18 cellular contexts compared by ENCODE assay signal in the genomic region with DNA sequence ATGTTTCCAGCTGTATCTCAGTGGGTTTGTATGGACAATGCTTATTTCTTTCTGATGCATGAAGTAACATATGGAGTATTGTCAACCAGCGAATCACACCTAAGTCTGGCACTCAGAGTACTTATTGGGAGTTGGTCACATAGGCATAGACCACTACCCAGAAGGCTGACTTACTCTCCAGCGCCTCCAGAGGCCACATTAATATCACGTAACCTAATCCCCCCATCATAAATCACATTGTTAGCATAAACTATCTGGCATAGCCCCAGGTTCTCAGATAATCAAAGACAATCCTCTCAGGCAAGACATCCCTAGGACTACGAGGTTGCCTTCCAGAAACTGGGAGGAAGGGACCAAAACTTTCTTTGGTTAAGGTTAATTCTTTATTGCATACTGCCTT.
DNase-seq lines count a peak whose midpoint lies in the region; ATAC-seq, FAIRE-seq and TF ChIP-seq lines count a peak whose summit lies in the region.
"Had no signal": no experiment of that assay in that cellular context is flagged by ENCODE, and none has a peak within 500 bp of the region (broad histone marks: within the 10 kb centered on the region; RNA-seq: fewer than 3 reads in every experiment).

No MANE protein-coding gene starts in this region.

- H3K4me3 ChIP-seq in LNCaP clone FGC (ENCODE audit: low read depth, low read length): no peak overlapping the region
- no peak overlapping the region for H3K4me3 ChIP-seq in H1 (ENCODE audit: extremely low read depth in 1 of 4, insufficient read depth in 2 of 4, low read depth in 3 of 4, low read length in 4 of 4)
- H3K4me3 ChIP-seq in right atrium auricular region: no peak overlapping the region
- H3K4me3 ChIP-seq: BLaER1, smooth muscle cell had no signal

- H3K4me1 ChIP-seq in H1 (replicated peaks in 1 of 4; ENCODE audit: control insufficient read depth in 3 of 4, insufficient read depth in 4 of 4, low read length in 3 of 4) (no peaks in the 10 kb centered on the region), right atrium auricular region (no peaks in the 10 kb centered on the region)
- H3K4me1 ChIP-seq: BLaER1 had no signal

- H2AK5ac ChIP-seq in H1 (ENCODE audit: low read depth, low read length): no peak overlapping the region

- no peaks in the 10 kb centered on the region for H3K79me2 ChIP-seq in H1 (ENCODE audit: control insufficient read depth in 1 of 2, insufficient read depth in 2 of 2, low read length in 2 of 2)

- 0 out of 2 replicates have a peak overlapping the region, but pooled peaks have one; percentile 21 for H2BK15ac ChIP-seq in H1 (ENCODE audit: low read length)

- no peak overlapping the region for H4K91ac ChIP-seq in H1 (replicated peaks; ENCODE audit: insufficient read length, low read length)

- no peak overlapping the region for H3K9ac ChIP-seq in H1 (replicated peaks in 1 of 4; ENCODE audit: extremely low read depth in 1 of 4, low read depth in 3 of 4, low read length in 3 of 4)
- H3K9ac ChIP-seq: BLaER1 had no signal

- H3K23ac ChIP-seq in H1 (ENCODE audit: insufficient read length): no peak overlapping the region

- TF ChIP-seq CTCF in GM13977 (IDR thresholded peaks at IDR 0.05; ENCODE audit: extremely low read depth, insufficient read depth, missing control alignments) (peak; percentile 41), LNCaP clone FGC (IDR thresholded peaks at IDR 0.05; ENCODE audit: control insufficient read depth, extremely low read depth, insufficient read depth) (0 out of 2 replicates have a peak, but pooled peaks have one; percentile 3), H1 (IDR thresholded peaks at IDR 0.05; ENCODE audit: control extremely low read depth in 1 of 3, insufficient read depth in 1 of 3, low read depth in 1 of 3, low read length in 3 of 3) (peak in 2 of 3 experiments; percentile 19 to 56; a peak in 3 of 4 replicates), right atrium auricular region (IDR thresholded peaks at IDR 0.05) (no peak)

- H3K79me1 ChIP-seq in H1 (ENCODE audit: low read depth, low read length): no peaks in the 10 kb centered on the region

- TF ChIP-seq EP300 in H1 (IDR thresholded peaks at IDR 0.05; ENCODE audit: borderline replicate concordance in 1 of 2, low read depth in 2 of 2, low read length in 2 of 2): no peak

- no peak overlapping the region for H2BK20ac ChIP-seq in H1 (ENCODE audit: low read length)

- no peaks in the 10 kb centered on the region; the same call in 1 of the 2 replicates for H3K23me2 ChIP-seq in H1 (ENCODE audit: low read depth, low read length)

- peak; percentile 28 to 48; a peak in 3 of 4 replicates for TF ChIP-seq RAD21 in H1 (IDR thresholded peaks at IDR 0.05 in 1 of 2, conservative IDR thresholded peaks at IDR 0.05 in 1 of 2; ENCODE audit: low read depth in 2 of 2, low read length in 2 of 2)

- H3K9me3 ChIP-seq in H1 (ENCODE audit: insufficient read depth in 2 of 2, low read depth in 1 of 2, low read length in 1 of 2) (no peaks in the 10 kb centered on the region), right atrium auricular region (no peaks in the 10 kb centered on the region)
- H3K9me3 ChIP-seq: BLaER1, neutrophil had no signal

- H2AFZ ChIP-seq in H1 (ENCODE audit: low read length): 0 out of 2 replicates have a peak overlapping the region, but pooled peaks have one; percentile 25

- H3K27ac ChIP-seq in H1 (ENCODE audit: low read depth, low read length) (no peak overlapping the region), right atrium auricular region (no peak overlapping the region)
- H3K27ac ChIP-seq: BLaER1, neutrophil had no signal

- no peak overlapping the region for H2BK12ac ChIP-seq in H1 (ENCODE audit: low read depth, low read length)

- no peak for TF ChIP-seq POLR2A in H1 (IDR thresholded peaks at IDR 0.05; ENCODE audit: control extremely low read depth in 1 of 2, low read depth in 2 of 2, low read length in 2 of 2)

- ATAC-seq in left colon: no peak
- ATAC-seq: activated CD4-positive, alpha-beta T cell treated with anti-CD3 and anti-CD28 coated beads for 36 hours; PC-3 had no signal

- in situ Hi-C loops in GM13977 (cut with MboI; ENCODE audit: low pct_unique_long_range_greater_than_20kb, low sequenced_read_pairs, unreplicated experiment): no loop called here

- FAIRE-seq in H1 (lab: Jason Lieb, UNC): no peak
- FAIRE-seq: G401.6 had no signal

- CTCF ChIA-PET in H1 (lab: Charles Lee; ENCODE audit: partially characterized antibody): interaction anchor here (0.8 to 2.4 kb wide), 5 partner anchors 9 to 27 kb away, joined by 3 to 21 read pairs (median 5); no protein-coding TSS in a partner anchor

- no peak overlapping the region for H4K8ac ChIP-seq in H1 (ENCODE audit: extremely low read depth, insufficient read depth, low read length)

- no peak overlapping the region for H3K56ac ChIP-seq in H1 (replicated peaks; ENCODE audit: insufficient read length, low read depth, low read length)

- intact Hi-C loops in left colon (cut with DNase I, micrococcal nuclease): no loop called here

- H3K27me3 ChIP-seq in H1 (replicated peaks in 1 of 4; ENCODE audit: control insufficient read depth in 3 of 4, extremely low read depth in 1 of 4, insufficient read depth in 3 of 4, low read length in 3 of 4) (no peaks in the 10 kb centered on the region), right atrium auricular region (no peaks in the 10 kb centered on the region)
- H3K27me3 ChIP-seq: BLaER1, neutrophil had no signal

- H2BK120ac ChIP-seq in H1 (replicated peaks; ENCODE audit: low read depth, low read length): no peak overlapping the region

- no peaks in the 10 kb centered on the region for H4K20me1 ChIP-seq in H1 (replicated peaks in 1 of 2; ENCODE audit: control insufficient read depth in 1 of 2, insufficient read depth in 2 of 2, low read length in 2 of 2)
- H4K20me1 ChIP-seq: BLaER1 had no signal

- DNase-seq in D341Med (ENCODE audit: low spot score): peak; percentile 26
- no peak for DNase-seq in GM13977 (ENCODE audit: low spot score)
- no peak for DNase-seq in LNCaP clone FGC (ENCODE audit: low read depth)
- peak in 1 of 2 experiments; percentile 50 for DNase-seq in H1 (ENCODE audit: low read depth in 1 of 2, low spot score in 2 of 2)
- DNase-seq in middle frontal gyrus (ENCODE audit: extremely low spot score, low spot score): no peak
- DNase-seq in left colon: no peak
- DNase-seq in amygdala (lab: John Stamatoyannopoulos, UW): no peak
- DNase-seq in right atrium auricular region (ENCODE audit: low spot score): no peak
- DNase-seq: activated CD4-positive, alpha-beta T cell treated with anti-CD3 and anti-CD28 coated beads for 36 hours; activated T-cell treated with anti-CD3 and anti-CD28 coated beads, Interleukin-2, amount 50 U/mL, for 1 hour; IMR-90; mammary epithelial cell; NCI-H2029; PC-3 had no signal

- WGBS in H1 (ENCODE audit: extremely low coverage in 1 of 2, insufficient coverage in 1 of 2, insufficient read length in 1 of 2, insufficient replicate concordance in 2 of 2, low coverage in 1 of 2, low lambda C conversion rate in 2 of 2, missing lambda C conversion rate in 1 of 2), 2 experiments: 82% methylated on average over 4 of the region's 4 CpGs; no CpG with 5 or more reads in 1 of the 2 experiments

- no peak overlapping the region for H4K5ac ChIP-seq in H1 (ENCODE audit: insufficient read length, low read depth, low read length)

- POLR2A ChIA-PET in H1 (lab: Charles Lee; ENCODE audit: partially characterized antibody): no interaction called here

- H3K18ac ChIP-seq in H1 (ENCODE audit: extremely low read depth, low read length): no peak overlapping the region

- H3K36me3 ChIP-seq in H1 (ENCODE audit: control insufficient read depth in 2 of 4, insufficient read depth in 4 of 4, low read length in 3 of 4) (no peaks in the 10 kb centered on the region), right atrium auricular region (no peaks in the 10 kb centered on the region)
- H3K36me3 ChIP-seq: BLaER1, neutrophil had no signal

- no peak overlapping the region for H3K14ac ChIP-seq in H1 (ENCODE audit: insufficient read length)

- no peak overlapping the region for H3K4ac ChIP-seq in H1 (replicated peaks; ENCODE audit: insufficient read length, low read depth, low read length)

- H3K4me2 ChIP-seq in H1 (ENCODE audit: insufficient read depth in 1 of 2, low read depth in 2 of 2, low read length in 2 of 2): no peak overlapping the region
- H3K4me2 ChIP-seq: BLaER1, smooth muscle cell had no signal

- no peak overlapping the region for H2BK5ac ChIP-seq in H1 (ENCODE audit: low read depth, low read length)

TF ChIP-seq in H1, 55 proteins besides CTCF, POLR2A, EP300 and RAD21:
- TF ChIP-seq TAF7 (optimal IDR thresholded peaks at IDR 0.05; ENCODE audit: borderline replicate concordance, low read depth, low read length) (no peak), RXRA (IDR thresholded peaks at IDR 0.05; ENCODE audit: insufficient read depth, low read depth, low read length) (no peak), NRF1 (IDR thresholded peaks at IDR 0.05; ENCODE audit: low read depth, low read length) (no peak), CTBP2 (IDR thresholded peaks at IDR 0.05; ENCODE audit: borderline replicate concordance, insufficient read depth, insufficient read length, low read length) (no peak), MAFK (IDR thresholded peaks at IDR 0.05; ENCODE audit: low read depth, low read length) (no peak), SIN3A (conservative IDR thresholded peaks at IDR 0.05 in 1 of 2, IDR thresholded peaks at IDR 0.05 in 1 of 2; ENCODE audit: low read depth in 1 of 2, low read length in 2 of 2) (no peak), TBP (IDR thresholded peaks at IDR 0.05; ENCODE audit: low read depth, low read length) (no peak), GABPA (IDR thresholded peaks at IDR 0.05; ENCODE audit: borderline replicate concordance, insufficient read depth, low read length) (no peak), KDM1A (IDR thresholded peaks at IDR 0.05; ENCODE audit: borderline replicate concordance, low read length) (no peak), TAF1 (IDR thresholded peaks at IDR 0.05; ENCODE audit: low read depth, low read length) (no peak), HDAC6 (IDR thresholded peaks at IDR 0.05; ENCODE audit: low read depth, low read length) (no peak), CEBPB (IDR thresholded peaks at IDR 0.05; ENCODE audit: low read depth, low read length) (no peak), SUZ12 (IDR thresholded peaks at IDR 0.05; ENCODE audit: low read length) (no peak)

Comparison
In these comparisons a context has a peak if more than half of its experiments do, and no peak if none do; other contexts are left out.
1. CTCF ChIP-seq: peak in GM13977 (single experiment), LNCaP clone FGC (single experiment) and H1 (2 of 3); none in right atrium auricular region (0 of 2).